20 cellular contexts compared by ENCODE assay signal in the genomic region with DNA sequence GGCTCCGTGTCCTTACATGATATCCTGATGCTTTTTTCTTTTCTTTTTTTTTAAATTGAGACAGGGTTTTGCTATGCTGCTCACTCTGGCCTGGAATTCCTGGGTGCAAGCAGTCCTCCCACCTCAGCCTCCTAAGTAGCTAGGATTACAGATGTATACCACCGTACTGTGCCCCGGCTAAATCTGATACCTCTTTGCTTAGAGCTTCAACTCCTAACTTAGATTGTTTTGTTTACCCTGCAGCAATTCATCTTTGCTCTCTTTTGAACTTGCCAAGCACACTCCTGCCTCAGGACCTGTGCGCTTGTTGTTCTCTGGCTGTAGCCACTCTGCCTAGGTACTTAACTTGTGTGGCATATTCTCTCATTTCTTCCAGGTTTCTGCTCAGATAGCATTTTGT. TPM values are rescaled to one million over a fixed set of nuclear protein-coding genes. Genes with fewer than 3 reads are reported as not detected.
DNase-seq lines count a peak whose midpoint lies in the region; ATAC-seq and TF ChIP-seq lines count a peak whose summit lies in the region.
"Had no signal": no experiment of that assay in that cellular context is flagged by ENCODE, and none has a peak within 500 bp of the region (broad histone marks: within the 10 kb centered on the region; RNA-seq: fewer than 3 reads in every experiment).

No MANE protein-coding gene starts in this region.

- H3K27ac ChIP-seq in left lung: no peak overlapping the region
- H3K27ac ChIP-seq: C4-2B, dorsolateral prefrontal cortex, lower lobe of right lung, prostate gland, thyroid gland had no signal

- no peaks in the 10 kb centered on the region for H3K9me3 ChIP-seq in left lung
- H3K9me3 ChIP-seq: lower lobe of right lung, prostate gland, thyroid gland had no signal

- peaks cover 32% of the 10 kb centered on the region for H3K4me1 Mint-ChIP-seq in activated CD4-positive, alpha-beta T cell treated with anti-CD3 and anti-CD28 coated beads, Interleukin-2, amount 10 ng/mL, durations not matched to agents 24 days and 14 days
- peaks cover 28% of the 10 kb centered on the region for H3K4me1 Mint-ChIP-seq in activated T-helper 17 cell treated with anti-CD3 and anti-CD28 coated beads, Interleukin-2, amount 50 U/mL, for 72 hours
- H3K4me1 Mint-ChIP-seq in stimulated activated effector memory CD8-positive, alpha-beta T cell treated with anti-CD3 and anti-CD28 coated beads, Interleukin-12 subunit alpha, Interleukin-12 subunit beta, amount 100 ng/mL, for 72 hours: peaks cover 50% of the 10 kb centered on the region
- peaks cover 31 to 69% of the 10 kb centered on the region in 2 donors for H3K4me1 Mint-ChIP-seq in immature natural killer cell

- H3K36me3 Mint-ChIP-seq in activated CD4-positive, alpha-beta T cell treated with anti-CD3 and anti-CD28 coated beads, Interleukin-2, amount 10 ng/mL, durations not matched to agents 24 days and 14 days (ENCODE audit: low read depth): peaks cover 20% of the 10 kb centered on the region
- peaks cover 33% of the 10 kb centered on the region for H3K36me3 Mint-ChIP-seq in activated T-helper 17 cell treated with anti-CD3 and anti-CD28 coated beads, Interleukin-2, amount 50 U/mL, for 72 hours (ENCODE audit: low read depth)
- H3K36me3 Mint-ChIP-seq in stimulated activated effector memory CD8-positive, alpha-beta T cell treated with anti-CD3 and anti-CD28 coated beads, Interleukin-12 subunit alpha, Interleukin-12 subunit beta, amount 100 ng/mL, for 72 hours: peaks cover 67% of the 10 kb centered on the region
- H3K36me3 Mint-ChIP-seq in immature natural killer cell: peaks cover 0 to 3% (median 0%) of the 10 kb centered on the region in 3 donors

- H3K4me3 Mint-ChIP-seq in activated CD4-positive, alpha-beta T cell treated with anti-CD3 and anti-CD28 coated beads, Interleukin-2, amount 10 ng/mL, durations not matched to agents 24 days and 14 days: no peak overlapping the region
- no peak overlapping the region for H3K4me3 Mint-ChIP-seq in activated T-helper 17 cell treated with anti-CD3 and anti-CD28 coated beads, Interleukin-2, amount 50 U/mL, for 72 hours
- H3K4me3 Mint-ChIP-seq in stimulated activated effector memory CD8-positive, alpha-beta T cell treated with anti-CD3 and anti-CD28 coated beads, Interleukin-12 subunit alpha, Interleukin-12 subunit beta, amount 100 ng/mL, for 72 hours: no peak overlapping the region
- H3K4me3 Mint-ChIP-seq in immature natural killer cell: no peak overlapping the region
- H3K4me3 Mint-ChIP-seq: activated naive CD8-positive, alpha-beta T cell treated with anti-CD3 and anti-CD28 coated beads, Interleukin-2, amount 10 ng/mL, durations not matched to agents 7 days and 5 days had no signal

- TF ChIP-seq CTCF in left lung (IDR thresholded peaks at IDR 0.05): no peak

- no peaks in the 10 kb centered on the region for H3K27me3 Mint-ChIP-seq in activated CD4-positive, alpha-beta T cell treated with anti-CD3 and anti-CD28 coated beads, Interleukin-2, amount 10 ng/mL, durations not matched to agents 24 days and 14 days
- no peaks in the 10 kb centered on the region for H3K27me3 Mint-ChIP-seq in activated T-helper 17 cell treated with anti-CD3 and anti-CD28 coated beads, Interleukin-2, amount 50 U/mL, for 72 hours
- peaks cover 0 to 4% (median 0%) of the 10 kb centered on the region in 3 donors for H3K27me3 Mint-ChIP-seq in immature natural killer cell (ENCODE audit: low read depth in 3 of 3)
- H3K27me3 Mint-ChIP-seq: activated naive CD8-positive, alpha-beta T cell treated with anti-CD3 and anti-CD28 coated beads, Interleukin-2, amount 10 ng/mL, durations not matched to agents 7 days and 5 days had no signal

- no peak for ATAC-seq in activated T-helper 17 cell treated with anti-CD3 and anti-CD28 coated beads, Interleukin-2, amount 50 U/mL, for 72 hours (replicated peaks)
- peak; percentile 60 for ATAC-seq in left lung
- no peak for ATAC-seq in stimulated activated effector memory CD8-positive, alpha-beta T cell treated with anti-CD3 and anti-CD28 coated beads, Interleukin-12 subunit alpha, Interleukin-12 subunit beta, amount 100 ng/mL, for 72 hours
- ATAC-seq: esophagus mucosa had no signal

- no peak for DNase-seq in activated CD4-positive, alpha-beta T cell treated with anti-CD3 and anti-CD28 coated beads, Interleukin-2, amount 10 ng/mL, durations not matched to agents 24 days and 14 days
- DNase-seq in activated CD4-positive, alpha-beta T cell treated with anti-CD3 and anti-CD28 coated beads, Interleukin-2, amount 50 U/mL, for 48 hours: no peak
- DNase-seq in left lung: no peak
- no peak for DNase-seq in stimulated activated effector memory CD8-positive, alpha-beta T cell treated with anti-CD3 and anti-CD28 coated beads, Interleukin-12 subunit alpha, Interleukin-12 subunit beta, amount 100 ng/mL, for 72 hours (ENCODE audit: low spot score in 2 of 2)
- no peak for DNase-seq in HUDEP-2 (lab: John Stamatoyannopoulos, UW; ENCODE audit: unreplicated experiment in 76 of 76)
- no peak for DNase-seq in immature natural killer cell
- no peak for DNase-seq in NCI-H2171 (lab: John Stamatoyannopoulos, UW)
- DNase-seq: activated CD4-positive, alpha-beta T cell treated with anti-CD3 and anti-CD28 coated beads, Interleukin-2, amount 50 U/mL, for 4 hours; activated naive CD8-positive, alpha-beta T cell treated with anti-CD3 and anti-CD28 coated beads, Interleukin-2, amount 10 ng/mL, durations not matched to agents 7 days and 5 days; activated T-cell treated with anti-CD3 and anti-CD28 coated beads, Interleukin-2, amount 50 U/mL, for 48 hours; DND-41; dorsolateral prefrontal cortex; lower lobe of right lung; NCI-H1436 treated with DMSO at 0.1 percent for 48 hours; NCI-H226 had no signal

- intact Hi-C loops in activated CD4-positive, alpha-beta T cell treated with anti-CD3 and anti-CD28 coated beads, Interleukin-2, amount 10 ng/mL, durations not matched to agents 24 days and 14 days (cut with micrococcal nuclease): no loop called here
- intact Hi-C loops in left lung (cut with DNase I): no loop called here

- peaks cover 0 to 15% of the 10 kb centered on the region in 2 donors for H3K36me3 ChIP-seq in left lung
- H3K36me3 ChIP-seq: prostate gland, thyroid gland had no signal

- no peaks in the 10 kb centered on the region for H3K27me3 ChIP-seq in left lung
- H3K27me3 ChIP-seq: dorsolateral prefrontal cortex, thyroid gland had no signal

- H3K27ac Mint-ChIP-seq in activated CD4-positive, alpha-beta T cell treated with anti-CD3 and anti-CD28 coated beads, Interleukin-2, amount 10 ng/mL, durations not matched to agents 24 days and 14 days: peak overlapping the region; percentile 12
- H3K27ac Mint-ChIP-seq in activated T-helper 17 cell treated with anti-CD3 and anti-CD28 coated beads, Interleukin-2, amount 50 U/mL, for 72 hours: peak overlapping the region; percentile 71
- peak overlapping the region; percentile 79 for H3K27ac Mint-ChIP-seq in stimulated activated effector memory CD8-positive, alpha-beta T cell treated with anti-CD3 and anti-CD28 coated beads, Interleukin-12 subunit alpha, Interleukin-12 subunit beta, amount 100 ng/mL, for 72 hours
- H3K27ac Mint-ChIP-seq in immature natural killer cell: peak overlapping the region in 3 of 6 donors; percentile 19 to 28 (median 23)
- H3K27ac Mint-ChIP-seq: activated naive CD8-positive, alpha-beta T cell treated with anti-CD3 and anti-CD28 coated beads, Interleukin-2, amount 10 ng/mL, durations not matched to agents 7 days and 5 days had no signal

- H3K4me1 ChIP-seq in left lung: peaks cover 0 to 35% of the 10 kb centered on the region in 2 donors
- H3K4me1 ChIP-seq: prostate gland had no signal

- H3K9me3 Mint-ChIP-seq in activated CD4-positive, alpha-beta T cell treated with anti-CD3 and anti-CD28 coated beads, Interleukin-2, amount 10 ng/mL, durations not matched to agents 24 days and 14 days: no peaks in the 10 kb centered on the region
- no peaks in the 10 kb centered on the region for H3K9me3 Mint-ChIP-seq in activated T-helper 17 cell treated with anti-CD3 and anti-CD28 coated beads, Interleukin-2, amount 50 U/mL, for 72 hours
- H3K9me3 Mint-ChIP-seq in stimulated activated effector memory CD8-positive, alpha-beta T cell treated with anti-CD3 and anti-CD28 coated beads, Interleukin-12 subunit alpha, Interleukin-12 subunit beta, amount 100 ng/mL, for 72 hours: no peaks in the 10 kb centered on the region
- no peaks in the 10 kb centered on the region for H3K9me3 Mint-ChIP-seq in immature natural killer cell
- H3K9me3 Mint-ChIP-seq: activated naive CD8-positive, alpha-beta T cell treated with anti-CD3 and anti-CD28 coated beads, Interleukin-2, amount 10 ng/mL, durations not matched to agents 7 days and 5 days had no signal

- no peak overlapping the region for H3K4me3 ChIP-seq in left lung
- H3K4me3 ChIP-seq: dorsolateral prefrontal cortex, lower lobe of right lung, prostate gland, thyroid gland had no signal

RNA-seq across cellular contexts. Expression of a gene that starts 24.5 kb away (rescaled TPM):
- total RNA-seq in activated CD4-positive, alpha-beta T cell treated with anti-CD3 and anti-CD28 coated beads, Interleukin-2, amount 10 ng/mL, durations not matched to agents 24 days and 14 days: 133 and 141 TPM in 2 replicates
- 100 to 1,000 TPM in 1 of 2 donors, 10 to 100 TPM in 1; 68.5 to 107 TPM for total RNA-seq in activated T-helper 17 cell treated with anti-CD3 and anti-CD28 coated beads, Interleukin-2, amount 50 U/mL, for 72 hours
- total RNA-seq in left lung: 100 to 1,000 TPM; 114 to 175 TPM
- 10 to 100 TPM; 69.9 to 85.2 (median 80.5) TPM for polyA plus RNA-seq in immature natural killer cell
